In the genomic region with DNA sequence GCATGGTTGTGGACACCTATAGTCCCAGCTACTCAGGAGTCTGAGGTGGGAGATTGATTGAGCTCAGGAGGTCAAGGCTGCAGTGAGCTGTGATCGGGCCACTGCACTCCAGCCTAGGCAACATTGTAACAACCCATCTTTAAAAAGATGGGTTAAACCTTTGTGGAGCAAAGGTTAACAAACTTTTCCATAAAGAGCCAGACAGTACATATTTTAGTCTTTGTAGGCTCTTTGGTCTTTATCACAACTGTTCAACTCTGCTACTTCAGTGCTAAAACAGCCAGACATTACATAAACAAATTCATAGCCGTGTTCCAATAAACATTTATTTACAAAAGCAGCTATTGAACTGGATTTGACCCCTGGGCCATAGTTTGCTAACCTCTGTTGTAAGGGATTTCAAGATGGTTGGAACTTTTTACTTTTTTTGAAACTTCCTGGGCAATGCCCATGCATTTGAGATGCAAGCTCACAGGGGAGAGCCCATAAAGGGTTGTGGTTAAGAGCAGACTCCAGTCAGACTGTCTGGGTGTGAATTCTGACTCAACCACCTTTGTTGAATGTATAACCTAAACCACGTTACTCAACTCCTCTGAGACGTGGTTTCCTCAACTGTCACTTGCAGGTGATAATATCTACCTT, we compare ENCODE assay signal across 1 cellular context.
TF ChIP-seq lines count a peak whose summit lies in the region.

No MANE protein-coding gene starts in this region.

TF ChIP-seq in HepG2, 621 proteins besides CTCF, POLR2A, EP300 and RAD21 (continued from another document and continues in another):
- TF ChIP-seq, protein P1, sequence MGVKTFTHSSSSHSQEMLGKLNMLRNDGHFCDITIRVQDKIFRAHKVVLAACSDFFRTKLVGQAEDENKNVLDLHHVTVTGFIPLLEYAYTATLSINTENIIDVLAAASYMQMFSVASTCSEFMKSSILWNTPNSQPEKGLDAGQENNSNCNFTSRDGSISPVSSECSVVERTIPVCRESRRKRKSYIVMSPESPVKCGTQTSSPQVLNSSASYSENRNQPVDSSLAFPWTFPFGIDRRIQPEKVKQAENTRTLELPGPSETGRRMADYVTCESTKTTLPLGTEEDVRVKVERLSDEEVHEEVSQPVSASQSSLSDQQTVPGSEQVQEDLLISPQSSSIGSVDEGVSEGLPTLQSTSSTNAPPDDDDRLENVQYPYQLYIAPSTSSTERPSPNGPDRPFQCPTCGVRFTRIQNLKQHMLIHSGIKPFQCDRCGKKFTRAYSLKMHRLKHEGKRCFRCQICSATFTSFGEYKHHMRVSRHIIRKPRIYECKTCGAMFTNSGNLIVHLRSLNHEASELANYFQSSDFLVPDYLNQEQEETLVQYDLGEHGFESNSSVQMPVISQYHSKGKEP (CRISPR knock-in tag; IDR thresholded peaks at IDR 0.05): no peak
- TF ChIP-seq HDAC1 (CRISPR knock-in tag; IDR thresholded peaks at IDR 0.05): peak; percentile 39; the same call in 1 of the 2 replicates
- TF ChIP-seq ZHX1 (CRISPR knock-in tag; IDR thresholded peaks at IDR 0.05; ENCODE audit: low read depth): no peak
- no peak for TF ChIP-seq KDM2A (CRISPR knock-in tag; IDR thresholded peaks at IDR 0.05; ENCODE audit: borderline replicate concordance, low read depth)
- TF ChIP-seq ZNF770 (CRISPR knock-in tag; IDR thresholded peaks at IDR 0.05): 0 out of 2 replicates have a peak, but pooled peaks have one; percentile 11
- no peak for TF ChIP-seq CREB1 (IDR thresholded peaks at IDR 0.05)
- TF ChIP-seq CREB1 (CRISPR knock-in tag; IDR thresholded peaks at IDR 0.05): peak; percentile 45; the same call in 1 of the 2 replicates
- TF ChIP-seq, protein P2, sequence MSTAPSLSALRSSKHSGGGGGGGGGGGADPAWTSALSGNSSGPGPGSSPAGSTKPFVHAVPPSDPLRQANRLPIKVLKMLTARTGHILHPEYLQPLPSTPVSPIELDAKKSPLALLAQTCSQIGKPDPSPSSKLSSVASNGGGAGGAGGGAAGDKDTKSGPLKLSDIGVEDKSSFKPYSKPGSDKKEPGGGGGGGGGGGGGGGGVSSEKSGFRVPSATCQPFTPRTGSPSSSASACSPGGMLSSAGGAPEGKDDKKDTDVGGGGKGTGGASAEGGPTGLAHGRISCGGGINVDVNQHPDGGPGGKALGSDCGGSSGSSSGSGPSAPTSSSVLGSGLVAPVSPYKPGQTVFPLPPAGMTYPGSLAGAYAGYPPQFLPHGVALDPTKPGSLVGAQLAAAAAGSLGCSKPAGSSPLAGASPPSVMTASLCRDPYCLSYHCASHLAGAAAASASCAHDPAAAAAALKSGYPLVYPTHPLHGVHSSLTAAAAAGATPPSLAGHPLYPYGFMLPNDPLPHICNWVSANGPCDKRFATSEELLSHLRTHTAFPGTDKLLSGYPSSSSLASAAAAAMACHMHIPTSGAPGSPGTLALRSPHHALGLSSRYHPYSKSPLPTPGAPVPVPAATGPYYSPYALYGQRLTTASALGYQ (CRISPR knock-in tag; IDR thresholded peaks at IDR 0.05): peak; percentile 70
- peak; percentile 93 for TF ChIP-seq SKI (IDR thresholded peaks at IDR 0.05; ENCODE audit: partially characterized antibody)
- TF ChIP-seq BCL6 (CRISPR knock-in tag; IDR thresholded peaks at IDR 0.05): peak; percentile 82
- 0 out of 2 replicates have a peak, but pooled peaks have one; percentile 15 for TF ChIP-seq REPIN1 (CRISPR knock-in tag; IDR thresholded peaks at IDR 0.05; ENCODE audit: borderline replicate concordance, low read depth)
- peak; percentile 57; the same call in 1 of the 2 replicates for TF ChIP-seq MIXL1 (CRISPR knock-in tag; IDR thresholded peaks at IDR 0.05)
- TF ChIP-seq TCF7 (IDR thresholded peaks at IDR 0.05; ENCODE audit: low read depth): peak; percentile 41; the same call in 1 of the 2 replicates
- TF ChIP-seq ONECUT2 (CRISPR knock-in tag; IDR thresholded peaks at IDR 0.05): 0 out of 2 replicates have a peak, but pooled peaks have one; percentile 37
- TF ChIP-seq CSRNP2 (CRISPR knock-in tag; conservative IDR thresholded peaks at IDR 0.05; ENCODE audit: low read depth): no peak
- no peak for TF ChIP-seq NFYC (CRISPR knock-in tag; IDR thresholded peaks at IDR 0.05)
- peak; percentile 53; the same call in 1 of the 2 replicates for TF ChIP-seq SALL1 (CRISPR knock-in tag; IDR thresholded peaks at IDR 0.05)
- TF ChIP-seq SOX13 (IDR thresholded peaks at IDR 0.05): no peak
- peak in 1 of 2 experiments; percentile 53; a peak in 1 of 4 replicates for TF ChIP-seq SOX13 (CRISPR knock-in tag; conservative IDR thresholded peaks at IDR 0.05 in 1 of 2, IDR thresholded peaks at IDR 0.05 in 1 of 2)
- no peak for TF ChIP-seq CENPT (CRISPR knock-in tag; IDR thresholded peaks at IDR 0.05; ENCODE audit: low read depth)
- TF ChIP-seq ZNF335 (CRISPR knock-in tag; IDR thresholded peaks at IDR 0.05): peak; percentile 94
- TF ChIP-seq ZNF740 (CRISPR knock-in tag; IDR thresholded peaks at IDR 0.05): no peak
- TF ChIP-seq, protein P3, sequence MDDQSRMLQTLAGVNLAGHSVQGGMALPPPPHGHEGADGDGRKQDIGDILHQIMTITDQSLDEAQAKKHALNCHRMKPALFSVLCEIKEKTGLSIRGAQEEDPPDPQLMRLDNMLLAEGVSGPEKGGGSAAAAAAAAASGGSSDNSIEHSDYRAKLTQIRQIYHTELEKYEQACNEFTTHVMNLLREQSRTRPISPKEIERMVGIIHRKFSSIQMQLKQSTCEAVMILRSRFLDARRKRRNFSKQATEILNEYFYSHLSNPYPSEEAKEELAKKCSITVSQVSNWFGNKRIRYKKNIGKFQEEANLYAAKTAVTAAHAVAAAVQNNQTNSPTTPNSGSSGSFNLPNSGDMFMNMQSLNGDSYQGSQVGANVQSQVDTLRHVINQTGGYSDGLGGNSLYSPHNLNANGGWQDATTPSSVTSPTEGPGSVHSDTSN (CRISPR knock-in tag; IDR thresholded peaks at IDR 0.05; ENCODE audit: borderline replicate concordance): no peak
- no peak for TF ChIP-seq ZNF276 (CRISPR knock-in tag; IDR thresholded peaks at IDR 0.05; ENCODE audit: low read depth)
- TF ChIP-seq ZNF512 (CRISPR knock-in tag; IDR thresholded peaks at IDR 0.05): no peak
- TF ChIP-seq HNF4A (CRISPR knock-in tag; IDR thresholded peaks at IDR 0.05): peak; percentile 72
- TF ChIP-seq, protein P4, sequence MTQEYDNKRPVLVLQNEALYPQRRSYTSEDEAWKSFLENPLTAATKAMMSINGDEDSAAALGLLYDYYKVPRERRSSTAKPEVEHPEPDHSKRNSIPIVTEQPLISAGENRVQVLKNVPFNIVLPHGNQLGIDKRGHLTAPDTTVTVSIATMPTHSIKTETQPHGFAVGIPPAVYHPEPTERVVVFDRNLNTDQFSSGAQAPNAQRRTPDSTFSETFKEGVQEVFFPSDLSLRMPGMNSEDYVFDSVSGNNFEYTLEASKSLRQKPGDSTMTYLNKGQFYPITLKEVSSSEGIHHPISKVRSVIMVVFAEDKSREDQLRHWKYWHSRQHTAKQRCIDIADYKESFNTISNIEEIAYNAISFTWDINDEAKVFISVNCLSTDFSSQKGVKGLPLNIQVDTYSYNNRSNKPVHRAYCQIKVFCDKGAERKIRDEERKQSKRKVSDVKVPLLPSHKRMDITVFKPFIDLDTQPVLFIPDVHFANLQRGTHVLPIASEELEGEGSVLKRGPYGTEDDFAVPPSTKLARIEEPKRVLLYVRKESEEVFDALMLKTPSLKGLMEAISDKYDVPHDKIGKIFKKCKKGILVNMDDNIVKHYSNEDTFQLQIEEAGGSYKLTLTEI (CRISPR knock-in tag; conservative IDR thresholded peaks at IDR 0.05): no peak
- 0 out of 2 replicates have a peak, but pooled peaks have one; percentile 33 for TF ChIP-seq ISL2 (CRISPR knock-in tag; IDR thresholded peaks at IDR 0.05)
- TF ChIP-seq NR2F6 (IDR thresholded peaks at IDR 0.05): peak; percentile 83
- peak; percentile 67 for TF ChIP-seq NR2F6 (CRISPR knock-in tag; IDR thresholded peaks at IDR 0.05)
- TF ChIP-seq FOXP1 (IDR thresholded peaks at IDR 0.05): 0 out of 2 replicates have a peak, but pooled peaks have one; percentile 39
- TF ChIP-seq FOXP1 (CRISPR knock-in tag; IDR thresholded peaks at IDR 0.05): peak; percentile 69; the same call in 1 of the 2 replicates
- no peak for TF ChIP-seq ZNF790 (CRISPR knock-in tag; IDR thresholded peaks at IDR 0.05; ENCODE audit: borderline replicate concordance)
- TF ChIP-seq HNRNPK (IDR thresholded peaks at IDR 0.05; ENCODE audit: low read depth, low read length, poor library complexity, severe bottlenecking): no peak
- no peak for TF ChIP-seq FUBP1 (CRISPR knock-in tag; IDR thresholded peaks at IDR 0.05; ENCODE audit: borderline replicate concordance)
- TF ChIP-seq NRL (CRISPR knock-in tag; IDR thresholded peaks at IDR 0.05; ENCODE audit: borderline replicate concordance): no peak
- TF ChIP-seq U2AF2 (IDR thresholded peaks at IDR 0.05; ENCODE audit: low read depth, low read length): no peak
